34 cellular contexts compared by ENCODE assay signal in the genomic region with DNA sequence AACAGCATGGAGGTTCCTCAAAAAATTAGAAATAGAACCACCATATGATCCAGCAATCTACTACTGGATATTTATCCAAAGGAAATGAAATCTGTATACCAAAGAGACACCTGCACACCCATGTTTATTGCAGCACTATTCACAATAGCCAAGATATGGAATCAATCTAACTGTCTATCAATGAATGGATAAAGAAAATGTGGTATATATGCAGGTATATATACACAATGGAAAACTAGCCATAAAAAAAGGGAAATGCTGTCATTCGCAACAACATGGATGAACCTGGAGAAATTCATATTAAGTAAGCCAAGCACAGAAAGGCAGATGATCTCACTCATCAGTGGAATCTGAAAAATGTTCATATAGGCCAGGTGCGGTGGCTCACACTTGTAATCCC. TPM values are rescaled to one million over a fixed set of nuclear protein-coding genes. Genes with fewer than 3 reads are reported as not detected.
DNase-seq lines count a peak whose midpoint lies in the region; ATAC-seq and TF ChIP-seq lines count a peak whose summit lies in the region.
"Had no signal": no experiment of that assay in that cellular context is flagged by ENCODE, and none has a peak within 500 bp of the region (broad histone marks: within the 10 kb centered on the region; RNA-seq: fewer than 3 reads in every experiment).

No MANE protein-coding gene starts in this region.

- H3K9me3 ChIP-seq in HEK293 (ENCODE audit: control insufficient read depth, insufficient read depth, low read depth, low read length) (peaks cover 42% of the 10 kb centered on the region), neural cell (ENCODE audit: low read length) (peaks cover 17% of the 10 kb centered on the region)
- H3K9me3 ChIP-seq: prostate gland, sigmoid colon had no signal

- no peaks in the 10 kb centered on the region for H3K9me2 ChIP-seq in neural cell (ENCODE audit: insufficient read depth, low read length)

- TF ChIP-seq CTCF in HEK293 (tag by site-specific recombination; IDR thresholded peaks at IDR 0.05) (no peak), brain (conservative IDR thresholded peaks at IDR 0.05) (no peak), neural cell (IDR thresholded peaks at IDR 0.05; ENCODE audit: poor library complexity, severe bottlenecking) (no peak)

- POLR2A ChIA-PET in HEK293 (lab: Yijun Ruan, JAX): no interaction called here

- H3K79me2 ChIP-seq in neural cell (replicated peaks; ENCODE audit: insufficient read depth, low read length): peaks cover 48% of the 10 kb centered on the region

- no peak overlapping the region for H3K9ac ChIP-seq in neural cell (ENCODE audit: low read length)
- H3K9ac ChIP-seq: neural progenitor cell had no signal

- no peaks in the 10 kb centered on the region for H3K27me3 ChIP-seq in neural cell (ENCODE audit: insufficient read depth, low read depth, low read length)
- H3K27me3 ChIP-seq: brain microvascular endothelial cell, neural progenitor cell, sigmoid colon, upper lobe of left lung had no signal

- no peaks in the 10 kb centered on the region for H4K20me1 ChIP-seq in neural cell (ENCODE audit: insufficient read depth)

- no peak for DNase-seq in activated T-cell treated with anti-CD3 and anti-CD28 coated beads, Interleukin-2, amount 50 U/mL, for 4 hours
- DNase-seq in activated T-cell treated with anti-CD3 and anti-CD28 coated beads for 4 hours: no peak
- no peak for DNase-seq in NCI-H2171 treated with DMSO at 0.1 percent for 48 hours (lab: John Stamatoyannopoulos, UW)
- DNase-seq in effector CD4-positive, alpha-beta T cell: no peak
- DNase-seq: activated CD4-positive, alpha-beta T cell treated with anti-CD3 and anti-CD28 coated beads, Interleukin-2, amount 50 U/mL, for 1 hour; activated effector memory CD4-positive, alpha-beta T cell treated with Interleukin-2 at 50 U/mL for 16 hours; AML-193; brain microvascular endothelial cell; Caco-2; GF-D8; islet precursor cell; KBM-7; left ventricle myocardium superior; MM.1S; NCI-H1417 treated with DMSO at 0.1 percent for 48 hours; NCI-H2081; NCI-H345; NCI-H748 treated with DMSO at 0.1 percent for 48 hours; RPMI8226; sigmoid colon; stimulated activated CD4-positive, alpha-beta T cell treated with anti-CD3 and anti-CD28 coated beads, Interleukin-4, amount 100 ng/mL, for 24 hours; substantia nigra; T-helper 2 cell; upper lobe of left lung had no signal

- no peak overlapping the region for H3K4me2 ChIP-seq in neural cell (ENCODE audit: low read length)
- H3K4me2 ChIP-seq: A549 had no signal

- H3K36me3 Mint-ChIP-seq in activated T-cell treated with anti-CD3 and anti-CD28 coated beads, Interleukin-2, amount 50 U/mL, for 4 hours (ENCODE audit: insufficient read depth): peaks cover 36% of the 10 kb centered on the region
- H3K36me3 Mint-ChIP-seq in brain: peaks cover 75% of the 10 kb centered on the region

- H3K9me3 Mint-ChIP-seq in activated T-cell treated with anti-CD3 and anti-CD28 coated beads, Interleukin-2, amount 50 U/mL, for 4 hours: peaks cover 9% of the 10 kb centered on the region
- H3K9me3 Mint-ChIP-seq in brain: peaks cover 53 to 82% (median 64%) of the 10 kb centered on the region in 5 experiments

- no peaks in the 10 kb centered on the region for H3K27me3 Mint-ChIP-seq in activated T-cell treated with anti-CD3 and anti-CD28 coated beads, Interleukin-2, amount 50 U/mL, for 4 hours (ENCODE audit: low read depth)
- H3K27me3 Mint-ChIP-seq in brain: peaks cover 22% of the 10 kb centered on the region
- H3K27me3 Mint-ChIP-seq: stimulated activated memory B cell treated with anti-CD40 and anti-IgM and Interleukin-4, amounts not matched to agents 10 μg/mL and 1 μg/mL and 100 μg/mL, for 72 hours had no signal

- ATAC-seq in activated T-cell treated with anti-CD3 and anti-CD28 coated beads, Interleukin-2, amount 50 U/mL, for 4 hours: no peak
- no peak for ATAC-seq in GM18498 (IDR thresholded peaks at IDR 0.05; ENCODE audit: unreplicated experiment)
- ATAC-seq: A549; left ventricle myocardium superior; stimulated activated memory B cell treated with anti-CD40 and anti-IgM and Interleukin-4, amounts not matched to agents 10 μg/mL and 1 μg/mL and 100 μg/mL, for 72 hours had no signal

- CTCF ChIA-PET in HEK293 (lab: Yijun Ruan, JAX): interaction anchor here (0.8 kb wide), 1 partner anchor 261 kb away, joined by 3 read pairs; no protein-coding TSS in a partner anchor

- peaks cover 16% of the 10 kb centered on the region; the same call in 1 of the 2 replicates for H3K4me1 ChIP-seq in HEK293 (ENCODE audit: control insufficient read depth, insufficient read depth, low read length)
- H3K4me1 ChIP-seq: Caco-2, prostate gland had no signal

- TF ChIP-seq RAD21 in neural cell (conservative IDR thresholded peaks at IDR 0.05): no peak

- peaks cover 48% of the 10 kb centered on the region for H3K4me1 Mint-ChIP-seq in activated T-cell treated with anti-CD3 and anti-CD28 coated beads, Interleukin-2, amount 50 U/mL, for 4 hours (ENCODE audit: low read depth)
- H3K4me1 Mint-ChIP-seq in brain: peaks cover 53% of the 10 kb centered on the region

- peaks cover 19 to 60% of the 10 kb centered on the region in 2 experiments for H3K36me3 ChIP-seq in HEK293 (ENCODE audit: control insufficient read depth in 2 of 2, insufficient read depth in 1 of 2, low read length in 2 of 2)
- peaks cover 4% of the 10 kb centered on the region for H3K36me3 ChIP-seq in neural cell (ENCODE audit: insufficient read depth, low read length)
- H3K36me3 ChIP-seq: neural progenitor cell, prostate gland had no signal

- H3K4me3 ChIP-seq in HEK293 (ENCODE audit: low read depth, low read length) (no peak overlapping the region), neural cell (ENCODE audit: low read length) (peak overlapping the region; percentile 84)
- H3K4me3 ChIP-seq: A549, neural progenitor cell, prostate gland, sigmoid colon, upper lobe of left lung had no signal

- no peak overlapping the region for H2AFZ ChIP-seq in neural cell (ENCODE audit: low read depth, low read length)
- H2AFZ ChIP-seq: neural progenitor cell had no signal

- no peaks in the 10 kb centered on the region for H3F3A ChIP-seq in neural cell (ENCODE audit: insufficient read depth, low read length, poor library complexity, severe bottlenecking)

- no peak for TF ChIP-seq EP300 in neural cell (conservative IDR thresholded peaks at IDR 0.05; ENCODE audit: poor library complexity, severe bottlenecking)

- peak overlapping the region; percentile 17 for H3K4me3 Mint-ChIP-seq in activated T-cell treated with anti-CD3 and anti-CD28 coated beads, Interleukin-2, amount 50 U/mL, for 4 hours
- peak overlapping the region; percentile 57 to 100 (median 99) for H3K4me3 Mint-ChIP-seq in brain
- H3K4me3 Mint-ChIP-seq: stimulated activated memory B cell treated with anti-CD40 and anti-IgM and Interleukin-4, amounts not matched to agents 10 μg/mL and 1 μg/mL and 100 μg/mL, for 72 hours had no signal

- H3K27ac Mint-ChIP-seq in brain: no peak overlapping the region
- H3K27ac Mint-ChIP-seq: neural progenitor cell; stimulated activated memory B cell treated with anti-CD40 and anti-IgM and Interleukin-4, amounts not matched to agents 10 μg/mL and 1 μg/mL and 100 μg/mL, for 72 hours had no signal

- H3K27ac ChIP-seq in HEK293 (ENCODE audit: extremely low read depth, low read depth, low read length) (no peak overlapping the region), neural cell (ENCODE audit: low read length) (no peak overlapping the region)
- H3K27ac ChIP-seq: A549, brain microvascular endothelial cell, epithelial cell of prostate, neural progenitor cell, prostate gland, sigmoid colon, upper lobe of left lung had no signal

TF ChIP-seq in HEK293, 187 proteins besides CTCF, POLR2A, EP300 and RAD21:
- TF ChIP-seq ZNF211 (tag by site-specific recombination; IDR thresholded peaks at IDR 0.05; ENCODE audit: low read depth) (peak; percentile 99), KLF9 (tag by site-specific recombination; IDR thresholded peaks at IDR 0.05; ENCODE audit: low read depth) (no peak)

TF ChIP-seq in neural cell, 6 proteins besides CTCF, POLR2A, EP300 and RAD21 (continues in another document):
- TF ChIP-seq MXI1 (conservative IDR thresholded peaks at IDR 0.05; ENCODE audit: poor library complexity, severe bottlenecking): no peak
- no peak for TF ChIP-seq POLR2AphosphoS5 (IDR thresholded peaks at IDR 0.05)
- no peak for TF ChIP-seq TAF1 (IDR thresholded peaks at IDR 0.05; ENCODE audit: low read depth)
- no peak for TF ChIP-seq EZH2 (IDR thresholded peaks at IDR 0.05; ENCODE audit: borderline replicate concordance, insufficient read depth, low read length, poor library complexity, severe bottlenecking)

RNA-seq across cellular contexts. Expression of a gene that starts 2.5 kb away (rescaled TPM):
- 10 to 100 TPM; 15.2 to 17.8 (median 17.0) TPM for total RNA-seq in activated T-cell treated with anti-CD3 and anti-CD28 coated beads, Interleukin-2, amount 50 U/mL, for 4 hours
- polyA plus RNA-seq in brain (ENCODE audit: insufficient read depth, low read depth, low replicate concordance) (0.88 TPM), neural cell (28.8 and 30.8 TPM in 2 replicates)
- polyA minus RNA-seq in neural cell: 101 and 105 TPM in 2 replicates

RNA-seq across cellular contexts. Expression of a gene that starts 37.3 kb away (rescaled TPM):
- 10 to 100 TPM; 14.3 to 15.4 (median 14.4) TPM for total RNA-seq in activated T-cell treated with anti-CD3 and anti-CD28 coated beads, Interleukin-2, amount 50 U/mL, for 4 hours
- polyA plus RNA-seq in brain (ENCODE audit: insufficient read depth, low read depth, low replicate concordance) (1.9 TPM), neural cell (7.4 and 8.4 TPM in 2 replicates)
- 42.9 and 56.5 TPM in 2 replicates for polyA minus RNA-seq in neural cell

RNA-seq across cellular contexts. Expression of a gene that starts 56.6 kb away (rescaled TPM):
- 1 to 10 TPM; 2.2 to 2.8 (median 2.6) TPM for total RNA-seq in activated T-cell treated with anti-CD3 and anti-CD28 coated beads, Interleukin-2, amount 50 U/mL, for 4 hours
- polyA plus RNA-seq in brain (ENCODE audit: insufficient read depth, low read depth, low replicate concordance): 0.29 TPM
- 4.6 and 8.0 TPM in 2 replicates for polyA plus RNA-seq in neural cell
- polyA minus RNA-seq in neural cell: 20.9 and 24.8 TPM in 2 replicates
- total RNA-seq: HT-29 had no signal

Comparison
In these comparisons a context has a peak if more than half of its experiments do, and no peak if none do; other contexts are left out.
1. RNA of a gene that starts 2.5 kb away (polyA plus RNA-seq): 28.8 to 30.8 TPM in neural cell; 0.88 TPM in brain (single experiment); every median in the first group is over 10 times any median in the second.